ENCODE assay signal across 12 cellular contexts in the genomic region with DNA sequence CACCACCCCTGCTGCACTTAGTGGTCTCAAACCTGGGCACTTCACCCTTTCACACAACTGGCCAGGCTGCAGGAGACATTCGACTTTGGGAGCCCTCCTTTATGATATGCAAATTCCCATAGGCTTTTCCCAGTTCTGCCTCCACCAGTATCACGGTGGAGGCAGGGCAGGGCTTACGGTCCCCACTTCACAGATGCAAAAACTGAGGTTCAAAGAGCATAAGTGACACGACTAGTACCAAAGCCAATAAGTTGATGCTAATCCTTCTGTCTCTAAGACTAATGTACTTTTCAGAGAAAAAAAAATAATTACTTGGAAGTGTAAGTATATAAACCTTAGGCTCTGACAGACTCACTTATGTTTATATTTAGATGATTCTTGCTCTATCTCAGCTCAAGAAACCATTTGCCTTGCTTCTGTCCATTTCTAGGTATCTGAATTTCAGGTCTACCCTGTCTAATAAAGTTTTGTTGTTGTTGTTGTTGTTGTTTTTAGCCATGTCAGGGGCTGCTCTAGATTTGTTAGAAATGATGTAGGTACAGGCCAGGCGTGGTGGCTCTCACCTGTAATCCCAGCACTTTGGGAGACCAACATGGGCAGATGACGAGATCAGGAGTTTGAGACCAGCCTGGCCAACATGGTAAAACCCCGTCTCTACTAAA.
"Had no signal": no experiment of that assay in that cellular context is flagged by ENCODE, and none has a peak within 500 bp of the region (broad histone marks: within the 10 kb centered on the region; RNA-seq: fewer than 3 reads in every experiment).

No MANE protein-coding gene starts in this region.

- H3K9me3 ChIP-seq: adrenal gland, neutrophil, tibial nerve, uterus had no signal

- H3K9me3 Mint-ChIP-seq: naive B cell had no signal

- FAIRE-seq: colon, endometrium, islet of Langerhans had no signal

- H3K4me1 ChIP-seq: uterus had no signal

- H3K27me3 Mint-ChIP-seq: naive B cell had no signal

- H3K4me3 ChIP-seq: adrenal gland, lung, tibial nerve, uterus had no signal

- H3K27ac ChIP-seq: adrenal gland, neutrophil, tibial nerve, uterus, WERI-Rb-1 had no signal

- H3K27me3 ChIP-seq: adrenal gland, neutrophil, tibial nerve, uterus had no signal

- H3K36me3 ChIP-seq: adrenal gland, uterus, WERI-Rb-1 had no signal

- DNase-seq: adrenal gland; naive B cell; stimulated activated CD4-positive, alpha-beta T cell treated with anti-CD3 and anti-CD28 coated beads, Interleukin-2, amount 100 ng/mL, for 24 hours; substantia nigra; uterus; WERI-Rb-1 had no signal
